ENCODE assay signal across 8 cellular contexts in the genomic region with DNA sequence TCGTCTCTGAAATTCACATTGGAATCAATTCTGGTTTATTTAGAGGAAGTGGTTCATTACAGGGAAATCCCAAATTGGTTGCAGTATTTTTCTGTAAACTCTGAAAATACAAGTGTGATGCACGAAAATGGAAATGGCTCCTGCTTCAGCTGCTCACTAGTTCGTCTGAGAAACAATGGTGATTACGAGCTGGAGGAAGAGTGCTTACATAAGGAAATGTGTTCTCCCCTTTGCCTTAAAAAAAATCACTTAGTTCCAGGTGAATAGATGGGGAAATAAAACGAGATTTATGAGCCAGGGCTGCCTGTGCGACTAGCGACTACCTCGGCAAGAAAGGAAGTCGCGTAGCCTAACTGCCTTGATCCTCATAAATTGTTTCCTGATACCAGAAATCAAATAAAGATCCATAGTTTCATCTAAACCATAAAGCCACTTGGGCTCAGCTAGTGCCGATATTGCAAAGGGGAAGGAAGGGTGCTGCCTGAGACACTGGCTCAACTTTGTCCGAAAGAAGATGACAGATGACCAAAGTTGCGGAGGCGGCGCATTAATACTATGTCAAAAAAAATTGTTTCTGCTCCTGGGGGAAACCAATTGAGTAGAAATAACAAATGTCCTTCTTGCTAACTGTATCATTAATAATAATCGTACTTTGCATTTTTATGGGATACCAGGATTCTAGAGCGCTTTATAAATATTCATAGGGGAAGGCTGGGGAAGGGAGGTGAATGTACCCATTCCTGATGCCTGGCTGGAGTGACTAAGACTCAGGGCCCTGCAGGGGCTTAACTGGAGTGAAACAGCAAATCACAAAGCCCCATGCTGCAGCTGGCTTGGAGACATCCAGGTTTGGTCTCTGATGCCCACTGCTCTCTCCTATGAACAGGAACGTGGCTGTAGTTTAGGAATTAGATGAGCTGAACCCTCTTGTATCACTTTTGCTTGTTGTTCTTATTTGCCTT.
DNase-seq lines count a peak whose midpoint lies in the region; ATAC-seq and TF ChIP-seq lines count a peak whose summit lies in the region.

No MANE protein-coding gene starts in this region.

- ATAC-seq in naive thymus-derived CD8-positive, alpha-beta T cell, result no peak

- intact Hi-C loops in CD14-positive monocyte (cut with micrococcal nuclease), result no loop called here

- DNase-seq in NCI-H1092 (lab: John Stamatoyannopoulos, UW) (peak; percentile 41), foreskin fibroblast (peak in 1 of 2 donors; percentile 39), putamen (ENCODE audit: low spot score) (peak; percentile 68), CD14-positive monocyte (ENCODE audit: low spot score) (no peak), NCI-H146 (lab: John Stamatoyannopoulos, UW) (no peak)
- DNase-seq in naive thymus-derived CD8-positive, alpha-beta T cell, result no peak
- DNase-seq in T-helper 2 cell treated with Interferon-gamma antibody and Interleukin-4, amounts not matched to agents 5 μg/mL and 100 μg/mL, for 36 hours (ENCODE audit: low spot score), result no peak

- peak overlapping the region; percentile 53 for H3K4me3 ChIP-seq in GM08714 (ENCODE audit: low read length)
- peak overlapping the region; percentile 18 to 31 for H3K4me3 ChIP-seq in foreskin fibroblast (ENCODE audit: low read depth in 1 of 2, low read length in 2 of 2)

- no peaks in the 10 kb centered on the region for H3K4me1 Mint-ChIP-seq in naive thymus-derived CD8-positive, alpha-beta T cell
- no peaks in the 10 kb centered on the region for H3K4me1 Mint-ChIP-seq in T-helper 2 cell treated with Interferon-gamma antibody and Interleukin-4, amounts not matched to agents 5 μg/mL and 100 μg/mL, for 36 hours (ENCODE audit: low read depth)
- H3K4me1 Mint-ChIP-seq in CD14-positive monocyte, result peaks cover 2% of the 10 kb centered on the region

- TF ChIP-seq CTCF in foreskin fibroblast (IDR thresholded peaks at IDR 0.05; ENCODE audit: low read depth, low read length), result no peak
- no peak for TF ChIP-seq CTCF in CD14-positive monocyte (IDR thresholded peaks at IDR 0.05)

- POLR2A ChIA-PET in naive thymus-derived CD8-positive, alpha-beta T cell (lab: Charles Lee), result no interaction called here

- H3K4me3 Mint-ChIP-seq in naive thymus-derived CD8-positive, alpha-beta T cell, result peak overlapping the region in 1 of 10 donors; percentile 8
- no peak overlapping the region for H3K4me3 Mint-ChIP-seq in T-helper 2 cell treated with Interferon-gamma antibody and Interleukin-4, amounts not matched to agents 5 μg/mL and 100 μg/mL, for 36 hours
- no peak overlapping the region for H3K4me3 Mint-ChIP-seq in CD14-positive monocyte

- no peaks in the 10 kb centered on the region for H3K36me3 Mint-ChIP-seq in naive thymus-derived CD8-positive, alpha-beta T cell
- no peaks in the 10 kb centered on the region for H3K36me3 Mint-ChIP-seq in T-helper 2 cell treated with Interferon-gamma antibody and Interleukin-4, amounts not matched to agents 5 μg/mL and 100 μg/mL, for 36 hours (ENCODE audit: low read depth)
- no peaks in the 10 kb centered on the region for H3K36me3 Mint-ChIP-seq in CD14-positive monocyte

- peaks cover 0 to under 1% (median 0%) of the 10 kb centered on the region in 9 donors for H3K9me3 Mint-ChIP-seq in naive thymus-derived CD8-positive, alpha-beta T cell
- no peaks in the 10 kb centered on the region for H3K9me3 Mint-ChIP-seq in T-helper 2 cell treated with Interferon-gamma antibody and Interleukin-4, amounts not matched to agents 5 μg/mL and 100 μg/mL, for 36 hours
- H3K9me3 Mint-ChIP-seq in CD14-positive monocyte, result no peaks in the 10 kb centered on the region

- no peak overlapping the region for H3K27ac Mint-ChIP-seq in naive thymus-derived CD8-positive, alpha-beta T cell
- no peak overlapping the region for H3K27ac Mint-ChIP-seq in T-helper 2 cell treated with Interferon-gamma antibody and Interleukin-4, amounts not matched to agents 5 μg/mL and 100 μg/mL, for 36 hours
- H3K27ac Mint-ChIP-seq in CD14-positive monocyte, result no peak overlapping the region

- H3K27me3 Mint-ChIP-seq in naive thymus-derived CD8-positive, alpha-beta T cell, result peaks cover 18 to 37% (median 25%) of the 10 kb centered on the region in 5 donors
- H3K27me3 Mint-ChIP-seq in T-helper 2 cell treated with Interferon-gamma antibody and Interleukin-4, amounts not matched to agents 5 μg/mL and 100 μg/mL, for 36 hours (ENCODE audit: low read depth), result no peaks in the 10 kb centered on the region
- peaks cover 10 to 13% (median 11%) of the 10 kb centered on the region in 3 donors for H3K27me3 Mint-ChIP-seq in CD14-positive monocyte (ENCODE audit: low read depth in 3 of 3)

Comparison
In these comparisons a context has a peak if more than half of its experiments do, and no peak if none do; other contexts are left out.
1. DNase-seq: peak in NCI-H1092 (single experiment) and putamen (single experiment); none in naive thymus-derived CD8-positive, alpha-beta T cell (0 of 10), T-helper 2 cell treated with Interferon-gamma antibody and Interleukin-4, amounts not matched to agents 5 μg/mL and 100 μg/mL, for 36 hours (single experiment), CD14-positive monocyte (single experiment) and NCI-H146 (single experiment).